Comparison of ENCODE assay signal across 9 cellular contexts in genomic region chr19:10566408-10566657, GRCh38. TPM values are rescaled to one million over a fixed set of nuclear protein-coding genes. Genes with fewer than 3 reads are reported as not detected.
DNase-seq lines count a peak whose midpoint lies in the region; ATAC-seq lines count a peak whose summit lies in the region.
"Had no signal": no experiment of that assay in that cellular context is flagged by ENCODE, and none has a peak within 500 bp of the region (broad histone marks: within the 10 kb centered on the region; RNA-seq: fewer than 3 reads in every experiment).

No MANE protein-coding gene starts in this region.

- no peaks in the 10 kb centered on the region for H3K9me3 Mint-ChIP-seq in T-helper 2 cell treated with Interferon-gamma antibody and Interleukin-4, amounts not matched to agents 5 μg/mL and 100 μg/mL, for 36 hours

- no peak for DNase-seq in T-helper 2 cell treated with Interferon-gamma antibody and Interleukin-4, amounts not matched to agents 5 μg/mL and 100 μg/mL, for 36 hours (ENCODE audit: low spot score)
- no peak for DNase-seq in T-helper 2 cell
- DNase-seq in sciatic nerve (ENCODE audit: low spot score), result no peak
- DNase-seq in central memory CD4-positive, alpha-beta T cell, result no peak
- DNase-seq in LoVo (ENCODE audit: low spot score), result no peak

- no peaks in the 10 kb centered on the region for H3K27me3 Mint-ChIP-seq in T-helper 2 cell treated with Interferon-gamma antibody and Interleukin-4, amounts not matched to agents 5 μg/mL and 100 μg/mL, for 36 hours (ENCODE audit: low read depth)

- peak overlapping the region; percentile 93 for H3K27ac Mint-ChIP-seq in T-helper 2 cell treated with Interferon-gamma antibody and Interleukin-4, amounts not matched to agents 5 μg/mL and 100 μg/mL, for 36 hours

- H3K4me1 Mint-ChIP-seq in T-helper 2 cell treated with Interferon-gamma antibody and Interleukin-4, amounts not matched to agents 5 μg/mL and 100 μg/mL, for 36 hours (ENCODE audit: low read depth), result peaks cover 31% of the 10 kb centered on the region

- H3K4me3 Mint-ChIP-seq in T-helper 2 cell treated with Interferon-gamma antibody and Interleukin-4, amounts not matched to agents 5 μg/mL and 100 μg/mL, for 36 hours, result peak overlapping the region; percentile 100

- H3K27ac ChIP-seq in adipose tissue (ENCODE audit: low read depth, low read length), result peak overlapping the region; percentile 66
- H3K27ac ChIP-seq in layer of hippocampus (ENCODE audit: low read depth, low read length), result peak overlapping the region; percentile 91
- peak overlapping the region; percentile 74 for H3K27ac ChIP-seq in temporal lobe (ENCODE audit: low read depth, low read length)

- WGBS in adipose tissue, 3 donors, result 2 to 7% (median 6%) methylated on average over 4 of the region's 4 CpGs

- intact Hi-C loops in sciatic nerve (cut with DNase I), result loop anchor here (10.0 kb wide), 1 partner anchor 152 kb away; no protein-coding TSS in a partner anchor

- no peak for ATAC-seq in sciatic nerve

- no peaks in the 10 kb centered on the region for H3K27me3 ChIP-seq in layer of hippocampus (ENCODE audit: control insufficient read depth, insufficient read depth, low read length)

- H3K36me3 Mint-ChIP-seq in T-helper 2 cell treated with Interferon-gamma antibody and Interleukin-4, amounts not matched to agents 5 μg/mL and 100 μg/mL, for 36 hours (ENCODE audit: low read depth), result peaks cover 45% of the 10 kb centered on the region

RNA-seq across cellular contexts. Expression of gene KRI1, which starts 0.5 kb away (rescaled TPM):
- polyA plus RNA-seq in adipose tissue, result 10 to 100 TPM; 14.8 to 17.5 (median 15.2) TPM
- total RNA-seq in temporal lobe, result 3.2 TPM
- total RNA-seq in sciatic nerve, result 25.0 TPM

RNA-seq across cellular contexts. Expression of gene CDKN2D, which starts 2.4 kb away (rescaled TPM):
- polyA plus RNA-seq in adipose tissue, result 10 to 100 TPM in 2 of 3 donors, 1 to 10 TPM in 1; 6.3 to 24.3 (median 22.2) TPM
- total RNA-seq in temporal lobe, result 46.7 TPM
- total RNA-seq in sciatic nerve, result 14.9 TPM

RNA-seq across cellular contexts. Expression of gene AP1M2, which starts 20.8 kb away (rescaled TPM):
- 10 to 100 TPM in 1 of 3 donors, 1 to 10 TPM in 1, not detected in 1; 5.4 to 37.3 TPM for polyA plus RNA-seq in adipose tissue
- total RNA-seq in temporal lobe (not detected), sciatic nerve (not detected)
- total RNA-seq: activated CD8-positive, alpha-beta memory T cell treated with anti-CD3 and anti-CD28 coated beads for 36 hours had no signal

RNA-seq across cellular contexts. Expression of gene ATG4D, which starts 22.6 kb away (rescaled TPM):
- 10 to 100 TPM; 12.0 to 23.0 (median 21.5) TPM for polyA plus RNA-seq in adipose tissue
- 8.6 TPM for total RNA-seq in temporal lobe
- 15.1 TPM for total RNA-seq in sciatic nerve

RNA-seq across cellular contexts. Expression of gene S1PR5, which starts 49.1 kb away (rescaled TPM):
- polyA plus RNA-seq in adipose tissue, result under 1 TPM in 2 of 3 donors, not detected in 1; 0.12 to 0.20 TPM
- total RNA-seq in temporal lobe (under 0.01 TPM), sciatic nerve (0.53 TPM)
